1 cellular context compared by ENCODE assay signal in genomic region chr1:227323956-227324267, GRCh38.
TF ChIP-seq lines count a peak whose summit lies in the region.

No MANE protein-coding gene starts in this region.

TF ChIP-seq in GM12878, 131 proteins besides CTCF, POLR2A, EP300 and RAD21 (continued from another document):
- 0 out of 2 replicates have a peak, but pooled peaks have one; percentile 18 for TF ChIP-seq PKNOX1 (IDR thresholded peaks at IDR 0.05)
